In the genomic region with DNA sequence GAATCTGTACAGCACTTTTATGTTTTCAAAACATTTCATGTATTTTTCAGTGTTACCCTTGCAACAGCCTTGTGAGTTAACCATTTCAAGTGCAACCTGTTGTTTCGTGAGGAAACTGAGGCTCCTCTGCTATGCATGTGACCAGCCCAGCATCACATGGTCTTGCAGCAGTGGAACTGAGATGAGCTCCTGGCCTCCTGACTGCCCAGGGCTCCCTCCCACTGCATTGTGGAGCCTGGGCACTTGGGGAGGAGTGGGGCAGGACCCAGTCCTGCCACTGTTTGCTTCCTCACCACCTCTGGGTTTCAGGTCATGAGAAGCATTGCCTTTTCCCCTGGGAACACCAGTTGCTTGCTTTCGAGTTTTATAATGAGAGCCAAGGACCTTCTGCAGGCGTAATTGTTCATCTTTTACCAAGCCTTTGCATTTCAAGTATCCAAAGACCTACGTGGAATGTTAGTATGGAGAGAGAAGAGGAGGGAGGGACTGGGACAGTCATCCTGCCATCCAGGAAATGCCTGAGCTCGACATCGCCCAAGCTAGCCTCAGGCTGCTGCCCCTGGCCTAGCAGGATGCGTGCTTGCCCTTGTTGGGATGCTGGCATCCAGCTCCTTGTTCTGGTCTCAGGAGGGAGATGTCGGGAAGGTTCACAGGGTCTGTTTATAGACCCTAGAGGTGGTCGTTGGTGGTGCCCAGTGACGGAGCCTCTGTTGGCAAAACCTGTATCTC, we compare ENCODE assay signal across 20 cellular contexts. TPM values are rescaled to one million over a fixed set of nuclear protein-coding genes. Genes with fewer than 3 reads are reported as not detected.
DNase-seq lines count a peak whose midpoint lies in the region; ATAC-seq and TF ChIP-seq lines count a peak whose summit lies in the region.
"Had no signal": no experiment of that assay in that cellular context is flagged by ENCODE, and none has a peak within 500 bp of the region (broad histone marks: within the 10 kb centered on the region; RNA-seq: fewer than 3 reads in every experiment).

No MANE protein-coding gene starts in this region.

- peaks cover 1% of the 10 kb centered on the region for H3K36me3 ChIP-seq in H7 (replicated peaks; ENCODE audit: control insufficient read depth, insufficient read depth, low read length)
- H3K36me3 ChIP-seq in RWPE2 (ENCODE audit: low read depth), result peaks cover 11% of the 10 kb centered on the region
- peaks cover 0 to 3% of the 10 kb centered on the region in 2 donors for H3K36me3 ChIP-seq in psoas muscle (ENCODE audit: insufficient read depth in 1 of 2, low read depth in 1 of 2)

- H3K27me3 ChIP-seq in H7 (ENCODE audit: control insufficient read depth, insufficient read depth, low read length), result no peaks in the 10 kb centered on the region
- H3K27me3 ChIP-seq in RWPE2 (ENCODE audit: insufficient read depth, poor library complexity, severe bottlenecking), result no peaks in the 10 kb centered on the region
- no peaks in the 10 kb centered on the region for H3K27me3 ChIP-seq in foreskin keratinocyte
- H3K27me3 ChIP-seq in psoas muscle (ENCODE audit: insufficient read depth in 3 of 3, low read length in 2 of 3), result no peaks in the 10 kb centered on the region

- DNase-seq in H7, result peak; percentile 35
- DNase-seq in RWPE2 (ENCODE audit: low spot score), result no peak
- peak in 1 of 2 donors; percentile 32 for DNase-seq in foreskin keratinocyte
- no peak for DNase-seq in psoas muscle
- DNase-seq in middle frontal gyrus (ENCODE audit: extremely low spot score, low spot score), result no peak
- no peak for DNase-seq in activated CD8-positive, alpha-beta memory T cell treated with anti-CD3 and anti-CD28 coated beads, Interleukin-2, amount 50 U/mL, for 48 hours
- DNase-seq: activated CD4-positive, alpha-beta T cell treated with anti-CD3 and anti-CD28 coated beads for 48 hours; activated naive CD8-positive, alpha-beta T cell treated with anti-CD3 and anti-CD28 coated beads for 36 hours; CD8-positive, alpha-beta T cell; islet precursor cell; NCI-H1417 treated with DMSO at 0.1 percent for 48 hours; NCI-H69; nephron progenitor cell; stimulated activated CD4-positive, alpha-beta T cell treated with anti-CD3 and anti-CD28 coated beads, Interleukin-2, amount 100 ng/mL, for 48 hours; stimulated activated naive CD4-positive, alpha-beta T cell treated with Interleukin-2 at 50 U/mL for 16 hours had no signal

- H3K4me3 ChIP-seq in H7 (ENCODE audit: insufficient read depth, low read depth, low read length) (no peak overlapping the region), RWPE2 (ENCODE audit: severe bottlenecking) (no peak overlapping the region), psoas muscle (peak overlapping the region; percentile 56)
- H3K4me3 ChIP-seq: skin epidermis had no signal

- ATAC-seq in RWPE2 (ENCODE audit: low read depth) (peak; percentile 80; the same call in 2 of the 3 replicates), foreskin keratinocyte (peak; percentile 77), psoas muscle (peak in 1 of 4 donors; percentile 29), HG03378 (IDR thresholded peaks at IDR 0.05; ENCODE audit: unreplicated experiment) (no peak)
- ATAC-seq: activated T-helper 17 cell treated with anti-CD3 and anti-CD28 coated beads, Interleukin-2, amount 50 U/mL, for 72 hours; CD8-positive, alpha-beta T cell; HepG2 had no signal

- H3K27ac ChIP-seq in RWPE2 (ENCODE audit: poor library complexity, severe bottlenecking), result no peak overlapping the region
- no peak overlapping the region for H3K27ac ChIP-seq in foreskin keratinocyte
- H3K27ac ChIP-seq in psoas muscle, result peak overlapping the region; percentile 80

- WGBS in psoas muscle, 3 donors, result 78 to 88% (median 84%) methylated on average over 10 of the region's 10 CpGs

- no peaks in the 10 kb centered on the region for H3K9me3 ChIP-seq in RWPE2 (ENCODE audit: severe bottlenecking)
- H3K9me3 ChIP-seq in psoas muscle, result no peaks in the 10 kb centered on the region

- intact Hi-C loops in psoas muscle (cut with DNase I), result loop anchor here (5.0 kb wide), 1 partner anchor 103 kb away; a partner anchor contains a TSS

- TF ChIP-seq CTCF in RWPE2 (IDR thresholded peaks at IDR 0.05; ENCODE audit: poor library complexity, severe bottlenecking) (no peak), foreskin keratinocyte (conservative IDR thresholded peaks at IDR 0.05) (no peak), psoas muscle (IDR thresholded peaks at IDR 0.05) (no peak)

- peaks cover 9% of the 10 kb centered on the region for H3K4me1 ChIP-seq in RWPE2 (ENCODE audit: insufficient read depth, poor library complexity, severe bottlenecking)
- peaks cover 10% of the 10 kb centered on the region for H3K4me1 ChIP-seq in foreskin keratinocyte
- H3K4me1 ChIP-seq in psoas muscle, result peaks cover 41% of the 10 kb centered on the region

RNA-seq across cellular contexts. Expression of a gene that starts 32.3 kb away (rescaled TPM):
- 0.90 and 2.8 TPM in 2 replicates for total RNA-seq in H7 (2014; rRNA removed; shearing (Covaris generic))
- 0.25 and 0.34 TPM in 2 replicates for total RNA-seq in foreskin keratinocyte
- 0.15 TPM in 1 of 2 replicates, not detected in the other for polyA plus RNA-seq in foreskin keratinocyte
- not detected for total RNA-seq in psoas muscle
- not detected for polyA plus RNA-seq in psoas muscle
- total RNA-seq: activated T-helper 17 cell treated with anti-CD3 and anti-CD28 coated beads, Interleukin-2, amount 50 U/mL, for 72 hours; CD8-positive, alpha-beta T cell; mesothelial cell of epicardium had no signal
